22 cellular contexts compared by ENCODE assay signal in genomic region chr12:107642240-107642639, GRCh38. TPM values are rescaled to one million over a fixed set of nuclear protein-coding genes. Genes with fewer than 3 reads are reported as not detected.
DNase-seq lines count a peak whose midpoint lies in the region; ATAC-seq, FAIRE-seq and TF ChIP-seq lines count a peak whose summit lies in the region.
"Had no signal": no experiment of that assay in that cellular context is flagged by ENCODE, and none has a peak within 500 bp of the region (broad histone marks: within the 10 kb centered on the region; RNA-seq: fewer than 3 reads in every experiment).

No MANE protein-coding gene starts in this region.

- no peaks in the 10 kb centered on the region for H3K79me1 ChIP-seq in neuronal stem cell (ENCODE audit: low read depth, low read length)

- no peak overlapping the region for H3K9ac ChIP-seq in neuronal stem cell (ENCODE audit: low read depth, low read length, poor library complexity)

- no peak overlapping the region for H3K4ac ChIP-seq in neuronal stem cell (ENCODE audit: low read length)

- H3K27ac Mint-ChIP-seq in activated CD4-positive, alpha-beta T cell treated with anti-CD3 and anti-CD28 coated beads, Interleukin-2, amount 10 ng/mL, durations not matched to agents 24 days and 14 days, result no peak overlapping the region
- H3K27ac Mint-ChIP-seq: CD4-positive, CD25-positive, alpha-beta regulatory T cell; CD8-positive, alpha-beta memory T cell; IgD-negative memory B cell had no signal

- no peaks in the 10 kb centered on the region for H3K9me3 ChIP-seq in neuronal stem cell (replicated peaks in 1 of 2; ENCODE audit: control insufficient read depth in 2 of 2, insufficient read depth in 1 of 2, low read depth in 1 of 2, low read length in 2 of 2)
- H3K9me3 ChIP-seq: BE2C, HAP-1 had no signal

- TF ChIP-seq CTCF in bronchial epithelial cell (IDR thresholded peaks at IDR 0.05; ENCODE audit: insufficient read depth, low read length, severe bottlenecking), result no peak

- H2BK12ac ChIP-seq in neuronal stem cell (ENCODE audit: low read length), result no peak overlapping the region

- peaks cover 21% of the 10 kb centered on the region for H3K36me3 Mint-ChIP-seq in activated CD4-positive, alpha-beta T cell treated with anti-CD3 and anti-CD28 coated beads, Interleukin-2, amount 10 ng/mL, durations not matched to agents 24 days and 14 days (ENCODE audit: low read depth)

- H3K4me1 ChIP-seq in neuronal stem cell (ENCODE audit: control insufficient read depth in 2 of 2, insufficient read depth in 1 of 2, low read depth in 1 of 2, low read length in 2 of 2), result peaks cover 11 to 13% of the 10 kb centered on the region in 2 donors
- H3K4me1 ChIP-seq: BE2C, HAP-1 had no signal

- peak; percentile 54 for DNase-seq in activated effector memory CD4-positive, alpha-beta T cell treated with anti-CD3 and anti-CD28 coated beads, Interleukin-2, amount 50 U/mL, for 16 hours
- no peak for DNase-seq in activated effector memory CD4-positive, alpha-beta T cell treated with Interleukin-2 at 50 U/mL for 16 hours
- peak; percentile 75 for DNase-seq in NCI-H2227 (lab: John Stamatoyannopoulos, UW; ENCODE audit: unreplicated experiment)
- peak; percentile 18 for DNase-seq in bronchial epithelial cell (ENCODE audit: low read depth)
- no peak for DNase-seq in neuronal stem cell (ENCODE audit: low spot score)
- no peak for DNase-seq in activated CD4-positive, alpha-beta T cell treated with anti-CD3 and anti-CD28 coated beads, Interleukin-2, amount 10 ng/mL, durations not matched to agents 24 days and 14 days
- DNase-seq: ACHN; BE2C; C1 segment of cervical spinal cord; CD4-positive, CD25-positive, alpha-beta regulatory T cell; CD8-positive, alpha-beta memory T cell; COR-L47; DMS 273 treated with DMSO at 0.1 percent for 48 hours; DMS53; DND-41; EL had no signal

- H2AFZ ChIP-seq in neuronal stem cell (ENCODE audit: low read length), result no peak overlapping the region

- peak overlapping the region; percentile 27 for H2AK5ac ChIP-seq in neuronal stem cell (ENCODE audit: low read depth, low read length)

- no peak overlapping the region for H2BK5ac ChIP-seq in neuronal stem cell (ENCODE audit: low read length)

- peak overlapping the region; percentile 33 for H3K18ac ChIP-seq in neuronal stem cell (ENCODE audit: low read length)

- H2BK15ac ChIP-seq in neuronal stem cell (ENCODE audit: low read length), result no peak overlapping the region

- H3K4me3 Mint-ChIP-seq in activated CD4-positive, alpha-beta T cell treated with anti-CD3 and anti-CD28 coated beads, Interleukin-2, amount 10 ng/mL, durations not matched to agents 24 days and 14 days, result no peak overlapping the region
- H3K4me3 Mint-ChIP-seq: CD4-positive, CD25-positive, alpha-beta regulatory T cell; CD8-positive, alpha-beta memory T cell; IgD-negative memory B cell had no signal

- no peaks in the 10 kb centered on the region for H3K27me3 ChIP-seq in bronchial epithelial cell (ENCODE audit: control insufficient read depth, insufficient read depth, low read length)
- no peaks in the 10 kb centered on the region for H3K27me3 ChIP-seq in neuronal stem cell (ENCODE audit: control insufficient read depth in 3 of 3, insufficient read depth in 3 of 3, low read depth in 1 of 3, low read length in 3 of 3)
- H3K27me3 ChIP-seq: BE2C had no signal

- no peak overlapping the region for H3K14ac ChIP-seq in neuronal stem cell (ENCODE audit: low read length)

- no peak for FAIRE-seq in bronchial epithelial cell (lab: Jason Lieb, UNC)
- FAIRE-seq: A204.1, GM12878, HepG2 had no signal

- no peak overlapping the region for H4K91ac ChIP-seq in neuronal stem cell (ENCODE audit: low read depth, low read length, poor library complexity)

- H3K36me3 ChIP-seq in bronchial epithelial cell (ENCODE audit: control insufficient read depth, insufficient read depth, low read length) (no peaks in the 10 kb centered on the region), neuronal stem cell (replicated peaks in 1 of 2; ENCODE audit: control insufficient read depth in 2 of 2, insufficient read depth in 2 of 2, low read length in 2 of 2) (no peaks in the 10 kb centered on the region)
- H3K36me3 ChIP-seq: BE2C, HAP-1 had no signal

- peaks cover 2% of the 10 kb centered on the region for H3K4me1 Mint-ChIP-seq in activated CD4-positive, alpha-beta T cell treated with anti-CD3 and anti-CD28 coated beads, Interleukin-2, amount 10 ng/mL, durations not matched to agents 24 days and 14 days
- H3K4me1 Mint-ChIP-seq: CD4-positive, CD25-positive, alpha-beta regulatory T cell; CD8-positive, alpha-beta memory T cell; IgD-negative memory B cell had no signal

- H3K27me3 Mint-ChIP-seq in activated CD4-positive, alpha-beta T cell treated with anti-CD3 and anti-CD28 coated beads, Interleukin-2, amount 10 ng/mL, durations not matched to agents 24 days and 14 days, result no peaks in the 10 kb centered on the region
- H3K27me3 Mint-ChIP-seq: IgD-negative memory B cell had no signal

- H2BK120ac ChIP-seq in neuronal stem cell (ENCODE audit: low read depth, low read length), result no peak overlapping the region

- no peak overlapping the region for H3K4me2 ChIP-seq in neuronal stem cell (ENCODE audit: insufficient read depth, low read length, poor library complexity, severe bottlenecking)

- H3K27ac ChIP-seq in neuronal stem cell (replicated peaks; ENCODE audit: low read length), result no peak overlapping the region

- intact Hi-C loops in activated CD4-positive, alpha-beta T cell treated with anti-CD3 and anti-CD28 coated beads, Interleukin-2, amount 10 ng/mL, durations not matched to agents 24 days and 14 days (cut with micrococcal nuclease), result no loop called here

- ATAC-seq in GM19452 (IDR thresholded peaks at IDR 0.05; ENCODE audit: unreplicated experiment), result no peak
- ATAC-seq: GM12878, HepG2 had no signal

- WGBS in neuronal stem cell (ENCODE audit: extremely low coverage in 2 of 2, insufficient read length in 2 of 2, insufficient replicate concordance in 1 of 2), 2 donors, result no CpG with 5 or more reads among the region's 5 CpGs

- no peaks in the 10 kb centered on the region for H3K9me3 Mint-ChIP-seq in activated CD4-positive, alpha-beta T cell treated with anti-CD3 and anti-CD28 coated beads, Interleukin-2, amount 10 ng/mL, durations not matched to agents 24 days and 14 days
- H3K9me3 Mint-ChIP-seq: CD4-positive, CD25-positive, alpha-beta regulatory T cell; CD8-positive, alpha-beta memory T cell; IgD-negative memory B cell had no signal

- H3K23ac ChIP-seq in neuronal stem cell (ENCODE audit: low read depth, low read length, poor library complexity), result peak overlapping the region; percentile 4

- H3K4me3 ChIP-seq in bronchial epithelial cell (ENCODE audit: low read depth, low read length) (no peak overlapping the region), neuronal stem cell (ENCODE audit: low read length in 2 of 2) (no peak overlapping the region)
- H3K4me3 ChIP-seq: GM12878, HAP-1 had no signal

- no peak overlapping the region for H4K8ac ChIP-seq in neuronal stem cell (ENCODE audit: low read depth, low read length)

RNA-seq across cellular contexts. Expression of gene PWP1, which starts 43.4 kb away (rescaled TPM):
- total RNA-seq in bronchial epithelial cell, result 67.2 and 92.1 TPM in 2 replicates
- 49.5 TPM for polyA plus RNA-seq in neuronal stem cell (2013, experiment 1 of 2)
- polyA plus RNA-seq in neuronal stem cell (2013, experiment 2 of 2), result 56.3 TPM
- total RNA-seq in activated CD4-positive, alpha-beta T cell treated with anti-CD3 and anti-CD28 coated beads, Interleukin-2, amount 10 ng/mL, durations not matched to agents 24 days and 14 days, result 56.3 and 63.2 TPM in 2 replicates

Comparison
In these comparisons a context has a peak if more than half of its experiments do, and no peak if none do; other contexts are left out.
1. DNase-seq: peak in activated effector memory CD4-positive, alpha-beta T cell treated with anti-CD3 and anti-CD28 coated beads, Interleukin-2, amount 50 U/mL, for 16 hours (single experiment), NCI-H2227 (single experiment) and bronchial epithelial cell (single experiment); none in activated effector memory CD4-positive, alpha-beta T cell treated with Interleukin-2 at 50 U/mL for 16 hours (single experiment), neuronal stem cell (single experiment) and activated CD4-positive, alpha-beta T cell treated with anti-CD3 and anti-CD28 coated beads, Interleukin-2, amount 10 ng/mL, durations not matched to agents 24 days and 14 days (single experiment).